22 cellular contexts compared by ENCODE assay signal in genomic region chr7:26555971-26556830, GRCh38.
DNase-seq lines count a peak whose midpoint lies in the region; TF ChIP-seq lines count a peak whose summit lies in the region.
"Had no signal": no experiment of that assay in that cellular context is flagged by ENCODE, and none has a peak within 500 bp of the region (broad histone marks: within the 10 kb centered on the region; RNA-seq: fewer than 3 reads in every experiment).

No MANE protein-coding gene starts in this region.

- TF ChIP-seq CTCF in brain (conservative IDR thresholded peaks at IDR 0.05) (no peak), neural progenitor cell (IDR thresholded peaks at IDR 0.05) (no peak), endothelial cell (IDR thresholded peaks at IDR 0.05; ENCODE audit: unreplicated experiment) (no peak), osteocyte (IDR thresholded peaks at IDR 0.05) (no peak)

- no peaks in the 10 kb centered on the region for H3K4me1 ChIP-seq in neural progenitor cell
- H3K4me1 ChIP-seq: BLaER1, sigmoid colon, uterus had no signal

- DNase-seq in NCI-H1417 (lab: John Stamatoyannopoulos, UW) (peak; percentile 73 to 88 (median 78)), NCI-H1417 treated with DMSO at 0.1 percent for 48 hours (lab: John Stamatoyannopoulos, UW) (no peak), NCI-H2227 (lab: John Stamatoyannopoulos, UW; ENCODE audit: unreplicated experiment) (peak; percentile 41), neural progenitor cell (ENCODE audit: low spot score) (no peak), endothelial cell (ENCODE audit: low spot score) (no peak), osteocyte (ENCODE audit: extremely low spot score, unreplicated experiment) (no peak)
- no peak for DNase-seq in activated CD8-positive, alpha-beta memory T cell treated with anti-CD3 and anti-CD28 coated beads for 24 hours
- DNase-seq: activated CD4-positive, alpha-beta T cell treated with anti-CD3 and anti-CD28 coated beads for 48 hours; activated naive CD4-positive, alpha-beta T cell treated with anti-CD3 and anti-CD28 coated beads for 36 hours; DND-41; erythroblast; immature natural killer cell; mammary epithelial cell; NCI-H2029 treated with DMSO at 0.1 percent for 48 hours; SIG-M5; sigmoid colon; stimulated activated CD4-positive, alpha-beta T cell treated with anti-CD3 and anti-CD28 coated beads, Interleukin-1b, Interleukin-23, amount 100 ng/mL, for 48 hours; uterus had no signal

- peaks cover 15% of the 10 kb centered on the region for H3K27me3 Mint-ChIP-seq in brain
- H3K27me3 Mint-ChIP-seq in neural progenitor cell (ENCODE audit: insufficient read depth, low read depth), result peaks cover 6% of the 10 kb centered on the region
- no peaks in the 10 kb centered on the region for H3K27me3 Mint-ChIP-seq in endothelial cell (ENCODE audit: unreplicated experiment)
- no peaks in the 10 kb centered on the region for H3K27me3 Mint-ChIP-seq in osteocyte (ENCODE audit: unreplicated experiment)

- H3K27ac Mint-ChIP-seq in brain (peak overlapping the region; percentile 16 to 98 (median 55)), neural progenitor cell (no peak overlapping the region), endothelial cell (ENCODE audit: unreplicated experiment) (no peak overlapping the region), osteocyte (ENCODE audit: unreplicated experiment) (no peak overlapping the region)
- H3K27ac Mint-ChIP-seq: activated naive CD4-positive, alpha-beta T cell treated with anti-CD3 and anti-CD28 coated beads for 36 hours; immature natural killer cell had no signal

- no peaks in the 10 kb centered on the region for H4K20me1 ChIP-seq in neural progenitor cell (ENCODE audit: low read depth)
- H4K20me1 ChIP-seq: BLaER1 had no signal

- no peaks in the 10 kb centered on the region for H3K36me3 ChIP-seq in neural progenitor cell
- H3K36me3 ChIP-seq: BLaER1, sigmoid colon, uterus had no signal

- H3K36me3 Mint-ChIP-seq in brain (no peaks in the 10 kb centered on the region), neural progenitor cell (no peaks in the 10 kb centered on the region), endothelial cell (ENCODE audit: low read depth, unreplicated experiment) (no peaks in the 10 kb centered on the region), osteocyte (ENCODE audit: unreplicated experiment) (no peaks in the 10 kb centered on the region)
- H3K36me3 Mint-ChIP-seq: immature natural killer cell had no signal

- no peaks in the 10 kb centered on the region for H3K27me3 ChIP-seq in neural progenitor cell
- H3K27me3 ChIP-seq: BLaER1, sigmoid colon, uterus had no signal

- no peaks in the 10 kb centered on the region for H3F3A ChIP-seq in neural progenitor cell (ENCODE audit: low read depth)

- peak overlapping the region; percentile 0 for H2AFZ ChIP-seq in neural progenitor cell (replicated peaks)

- H3K9me3 Mint-ChIP-seq in brain (no peaks in the 10 kb centered on the region), neural progenitor cell (no peaks in the 10 kb centered on the region), endothelial cell (ENCODE audit: unreplicated experiment) (peaks cover 3% of the 10 kb centered on the region), osteocyte (ENCODE audit: unreplicated experiment) (no peaks in the 10 kb centered on the region)
- H3K9me3 Mint-ChIP-seq: activated naive CD4-positive, alpha-beta T cell treated with anti-CD3 and anti-CD28 coated beads for 36 hours; immature natural killer cell; neural crest cell had no signal

- H3K4me3 Mint-ChIP-seq in brain, result peak overlapping the region in 3 of 5 experiments; percentile 17 to 63 (median 47)
- no peak overlapping the region for H3K4me3 Mint-ChIP-seq in neural progenitor cell
- H3K4me3 Mint-ChIP-seq in endothelial cell (ENCODE audit: unreplicated experiment), result no peak overlapping the region
- H3K4me3 Mint-ChIP-seq in osteocyte (ENCODE audit: unreplicated experiment), result no peak overlapping the region
- H3K4me3 Mint-ChIP-seq: activated naive CD4-positive, alpha-beta T cell treated with anti-CD3 and anti-CD28 coated beads for 36 hours; immature natural killer cell; neural crest cell had no signal

- H3K27ac ChIP-seq in neural progenitor cell, result no peak overlapping the region
- H3K27ac ChIP-seq: BLaER1, KMS-11, sigmoid colon, uterus had no signal

- H3K4me1 Mint-ChIP-seq in brain (peaks cover 44% of the 10 kb centered on the region), neural progenitor cell (peaks cover 6% of the 10 kb centered on the region), endothelial cell (ENCODE audit: unreplicated experiment) (no peaks in the 10 kb centered on the region), osteocyte (ENCODE audit: unreplicated experiment) (no peaks in the 10 kb centered on the region)
- H3K4me1 Mint-ChIP-seq: immature natural killer cell had no signal

- no peak overlapping the region for H3K4me3 ChIP-seq in neural progenitor cell
- H3K4me3 ChIP-seq: BLaER1, sigmoid colon, uterus had no signal

- no peaks in the 10 kb centered on the region for H3K9me3 ChIP-seq in neural progenitor cell (ENCODE audit: low read depth)
- H3K9me3 ChIP-seq: BLaER1, sigmoid colon, uterus had no signal

- H3K79me2 ChIP-seq in neural progenitor cell (ENCODE audit: low read depth), result no peaks in the 10 kb centered on the region

- no peak overlapping the region for H3K4me2 ChIP-seq in neural progenitor cell
- H3K4me2 ChIP-seq: BLaER1, KMS-11 had no signal

- H3K9ac ChIP-seq in neural progenitor cell, result no peak overlapping the region
- H3K9ac ChIP-seq: BLaER1, KMS-11 had no signal

Comparison
In these comparisons a context has a peak if more than half of its experiments do, and no peak if none do; other contexts are left out.
1. DNase-seq: peak in NCI-H1417 (3 of 3) and NCI-H2227 (single experiment); none in NCI-H1417 treated with DMSO at 0.1 percent for 48 hours (single experiment), neural progenitor cell (single experiment), activated CD8-positive, alpha-beta memory T cell treated with anti-CD3 and anti-CD28 coated beads for 24 hours (single experiment), endothelial cell (single experiment) and osteocyte (single experiment).
2. H3K27ac Mint-ChIP-seq: peak in brain (5 of 5); none in neural progenitor cell (single experiment), endothelial cell (single experiment) and osteocyte (single experiment).
3. H3K4me3 Mint-ChIP-seq: peak in brain (3 of 5); none in neural progenitor cell (single experiment), endothelial cell (single experiment) and osteocyte (single experiment).